27 cellular contexts compared by ENCODE assay signal in the genomic region with DNA sequence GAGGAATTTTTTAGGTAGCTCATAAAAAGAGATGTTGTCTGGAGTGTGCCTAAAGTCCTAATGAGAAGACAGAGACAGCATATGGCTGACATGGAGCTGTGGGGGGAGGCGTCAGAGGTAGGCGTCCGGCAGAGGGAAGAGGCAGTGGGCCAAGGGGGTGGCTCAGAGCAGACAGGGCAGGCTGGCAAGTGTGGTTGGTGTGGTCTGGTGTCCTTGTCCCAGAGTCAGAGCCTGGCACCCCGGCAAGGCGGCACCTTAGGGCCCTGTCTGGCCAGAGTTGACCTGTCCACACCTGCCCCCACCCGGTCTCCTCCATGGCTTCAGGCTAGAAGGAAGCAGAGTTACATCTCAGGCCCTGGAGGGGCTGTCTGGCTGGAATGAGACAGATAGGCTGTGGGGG.
DNase-seq lines count a peak whose midpoint lies in the region; ATAC-seq and TF ChIP-seq lines count a peak whose summit lies in the region.
"Had no signal": no experiment of that assay in that cellular context is flagged by ENCODE, and none has a peak within 500 bp of the region (broad histone marks: within the 10 kb centered on the region; RNA-seq: fewer than 3 reads in every experiment).

No MANE protein-coding gene starts in this region.

- TF ChIP-seq CTCF in brain (conservative IDR thresholded peaks at IDR 0.05) (no peak), nephron (IDR thresholded peaks at IDR 0.05; ENCODE audit: unreplicated experiment in 3 of 3) (no peak), smooth muscle cell (IDR thresholded peaks at IDR 0.05; ENCODE audit: borderline replicate concordance, insufficient read depth, poor library complexity, severe bottlenecking) (no peak)

- H3K27me3 Mint-ChIP-seq in activated CD8-positive, alpha-beta memory T cell treated with anti-CD3 and anti-CD28 coated beads, Interleukin-2, amount 10 ng/mL, durations not matched to agents 7 days and 5 days: peaks cover 8% of the 10 kb centered on the region
- peaks cover 12% of the 10 kb centered on the region for H3K27me3 Mint-ChIP-seq in brain
- peaks cover 8% of the 10 kb centered on the region for H3K27me3 Mint-ChIP-seq in nephron (ENCODE audit: low read depth)
- H3K27me3 Mint-ChIP-seq: activated CD4-positive, alpha-beta memory T cell treated with anti-CD3 and anti-CD28 coated beads for 36 hours had no signal

- peak; percentile 33 for DNase-seq in activated CD8-positive, alpha-beta memory T cell treated with anti-CD3 and anti-CD28 coated beads, Interleukin-2, amount 10 ng/mL, durations not matched to agents 7 days and 5 days
- no peak for DNase-seq in activated CD8-positive, alpha-beta memory T cell treated with anti-CD3 and anti-CD28 coated beads, Interleukin-2, amount 50 U/mL, for 4 hours
- DNase-seq in smooth muscle cell (lab: John Stamatoyannopoulos, UW; ENCODE audit: unreplicated experiment) (no peak), MV-4-11 (lab: John Stamatoyannopoulos, UW) (no peak), NCI-H2029 treated with DMSO at 0.1 percent for 48 hours (lab: John Stamatoyannopoulos, UW) (no peak), NOMO-1 (lab: John Stamatoyannopoulos, UW; ENCODE audit: unreplicated experiment in 2 of 2) (no peak)
- DNase-seq: activated CD4-positive, alpha-beta memory T cell treated with anti-CD3 and anti-CD28 coated beads for 36 hours; activated CD4-positive, CD25-positive, alpha-beta regulatory T cell treated with anti-CD3 and anti-CD28 coated beads, Interleukin-2, amount 50 U/mL, for 72 hours; activated effector memory CD4-positive, alpha-beta T cell treated with Interleukin-2 at 50 U/mL for 16 hours; CD4-positive, alpha-beta memory T cell; central memory CD4-positive, alpha-beta T cell; esophagus squamous epithelium; hypothalamus; immature natural killer cell; left lung; natural killer cell; NCI-H1092; NCI-H187; NCI-H526 treated with DMSO at 0.1 percent for 48 hours; ovary; right lobe of liver; stimulated activated naive CD4-positive, alpha-beta T cell treated with Interleukin-2 at 50 U/mL for 16 hours; testis had no signal

- H3K27ac Mint-ChIP-seq in activated CD8-positive, alpha-beta memory T cell treated with anti-CD3 and anti-CD28 coated beads, Interleukin-2, amount 10 ng/mL, durations not matched to agents 7 days and 5 days: no peak overlapping the region
- H3K27ac Mint-ChIP-seq in brain (peak overlapping the region in 3 of 5 experiments; percentile 22 to 63 (median 43)), nephron (peak overlapping the region; percentile 91 to 97 (median 94))
- H3K27ac Mint-ChIP-seq: activated CD4-positive, alpha-beta memory T cell treated with anti-CD3 and anti-CD28 coated beads for 36 hours; CD4-positive, alpha-beta memory T cell; dendritic cell treated with granulocyte-macrophage colony-stimulating factor and Interleukin-4, amounts not matched to agents 40 ng/mL and 50 ng/mL, for 4 days; T-helper 1 cell treated with Interleukin-12 subunit alpha and Interleukin-12 subunit beta and Interleukin-4 antibody, amounts not matched to agents 30 μg/mL and 1 μg/mL, for 36 hours had no signal

- no peaks in the 10 kb centered on the region for H3K9me3 ChIP-seq in smooth muscle cell (replicated peaks; ENCODE audit: low read depth)
- H3K9me3 ChIP-seq: esophagus squamous epithelium, left lung, ovary, right lobe of liver, testis had no signal

- no peaks in the 10 kb centered on the region for H3K36me3 Mint-ChIP-seq in activated CD8-positive, alpha-beta memory T cell treated with anti-CD3 and anti-CD28 coated beads, Interleukin-2, amount 10 ng/mL, durations not matched to agents 7 days and 5 days
- no peaks in the 10 kb centered on the region for H3K36me3 Mint-ChIP-seq in brain
- no peaks in the 10 kb centered on the region for H3K36me3 Mint-ChIP-seq in nephron (ENCODE audit: low read depth)
- H3K36me3 Mint-ChIP-seq: activated CD4-positive, alpha-beta memory T cell treated with anti-CD3 and anti-CD28 coated beads for 36 hours; CD4-positive, alpha-beta memory T cell; immature natural killer cell; natural killer cell had no signal

- H4K20me1 ChIP-seq in smooth muscle cell (ENCODE audit: low read depth): no peaks in the 10 kb centered on the region

- no peak overlapping the region for H3K9ac ChIP-seq in smooth muscle cell (ENCODE audit: low read depth)

- no peak overlapping the region for H3K4me2 ChIP-seq in smooth muscle cell

- 93% methylated on average over 6 of the region's 6 CpGs for WGBS in smooth muscle cell (ENCODE audit: low lambda C conversion rate)

- H3K27me3 ChIP-seq in smooth muscle cell (ENCODE audit: low read depth): no peaks in the 10 kb centered on the region
- H3K27me3 ChIP-seq: esophagus squamous epithelium, left lung, ovary, right lobe of liver, testis had no signal

- no peak overlapping the region for H3K4me3 Mint-ChIP-seq in activated CD8-positive, alpha-beta memory T cell treated with anti-CD3 and anti-CD28 coated beads, Interleukin-2, amount 10 ng/mL, durations not matched to agents 7 days and 5 days
- H3K4me3 Mint-ChIP-seq in brain (no peak overlapping the region), nephron (peak overlapping the region; percentile 28 to 53 (median 41))
- H3K4me3 Mint-ChIP-seq: activated CD4-positive, alpha-beta memory T cell treated with anti-CD3 and anti-CD28 coated beads for 36 hours; CD4-positive, alpha-beta memory T cell; dendritic cell treated with granulocyte-macrophage colony-stimulating factor and Interleukin-4, amounts not matched to agents 40 ng/mL and 50 ng/mL, for 4 days; immature natural killer cell; natural killer cell; T-helper 1 cell treated with Interleukin-12 subunit alpha and Interleukin-12 subunit beta and Interleukin-4 antibody, amounts not matched to agents 30 μg/mL and 1 μg/mL, for 36 hours had no signal

- H3F3A ChIP-seq in smooth muscle cell (ENCODE audit: low read depth): no peaks in the 10 kb centered on the region

- CTCF ChIA-PET in activated CD8-positive, alpha-beta memory T cell treated with anti-CD3 and anti-CD28 coated beads, Interleukin-2, amount 10 ng/mL, durations not matched to agents 7 days and 5 days (lab: Charles Lee): interaction anchor here (1.0 kb wide), 1 partner anchor 11 kb away, joined by 3 read pairs; no protein-coding TSS in a partner anchor

- ATAC-seq in activated CD8-positive, alpha-beta memory T cell treated with anti-CD3 and anti-CD28 coated beads, Interleukin-2, amount 10 ng/mL, durations not matched to agents 7 days and 5 days: no peak
- ATAC-seq: left lung, natural killer cell had no signal

- no peaks in the 10 kb centered on the region for H3K79me2 ChIP-seq in smooth muscle cell (ENCODE audit: low read depth)

- no peak overlapping the region for H3K27ac ChIP-seq in smooth muscle cell (ENCODE audit: low read depth)
- H3K27ac ChIP-seq: left lung, ovary, right lobe of liver, testis had no signal

- no peak overlapping the region for H3K4me3 ChIP-seq in smooth muscle cell
- H3K4me3 ChIP-seq: esophagus squamous epithelium, left lung, ovary, right lobe of liver, testis had no signal

- no peaks in the 10 kb centered on the region for H3K4me1 ChIP-seq in smooth muscle cell (ENCODE audit: low read depth)

- no peaks in the 10 kb centered on the region for H3K36me3 ChIP-seq in smooth muscle cell (ENCODE audit: low read depth)
- H3K36me3 ChIP-seq: esophagus squamous epithelium, left lung, ovary, right lobe of liver had no signal

- H3K9me3 Mint-ChIP-seq in activated CD8-positive, alpha-beta memory T cell treated with anti-CD3 and anti-CD28 coated beads, Interleukin-2, amount 10 ng/mL, durations not matched to agents 7 days and 5 days (ENCODE audit: low read depth): no peaks in the 10 kb centered on the region
- H3K9me3 Mint-ChIP-seq in brain (peaks cover 0 to 4% (median 0%) of the 10 kb centered on the region in 5 experiments), nephron (no peaks in the 10 kb centered on the region)
- H3K9me3 Mint-ChIP-seq: activated CD4-positive, alpha-beta memory T cell treated with anti-CD3 and anti-CD28 coated beads for 36 hours; dendritic cell treated with granulocyte-macrophage colony-stimulating factor and Interleukin-4, amounts not matched to agents 40 ng/mL and 50 ng/mL, for 4 days; natural killer cell; T-helper 1 cell treated with Interleukin-12 subunit alpha and Interleukin-12 subunit beta and Interleukin-4 antibody, amounts not matched to agents 30 μg/mL and 1 μg/mL, for 36 hours had no signal

- no peaks in the 10 kb centered on the region for H3K4me1 Mint-ChIP-seq in activated CD8-positive, alpha-beta memory T cell treated with anti-CD3 and anti-CD28 coated beads, Interleukin-2, amount 10 ng/mL, durations not matched to agents 7 days and 5 days
- peaks cover 29% of the 10 kb centered on the region for H3K4me1 Mint-ChIP-seq in brain
- peaks cover 58% of the 10 kb centered on the region for H3K4me1 Mint-ChIP-seq in nephron
- H3K4me1 Mint-ChIP-seq: CD4-positive, alpha-beta memory T cell; immature natural killer cell; natural killer cell had no signal

- peak overlapping the region; percentile 89 for H2AFZ ChIP-seq in smooth muscle cell (ENCODE audit: low read depth)

Comparison
In these comparisons a context has a peak if more than half of its experiments do, and no peak if none do; other contexts are left out.
1. H3K4me3 Mint-ChIP-seq: peak in nephron (3 of 3); none in activated CD8-positive, alpha-beta memory T cell treated with anti-CD3 and anti-CD28 coated beads, Interleukin-2, amount 10 ng/mL, durations not matched to agents 7 days and 5 days (single experiment) and brain (0 of 5).